ENCODE assay signal across 23 cellular contexts in the genomic region with DNA sequence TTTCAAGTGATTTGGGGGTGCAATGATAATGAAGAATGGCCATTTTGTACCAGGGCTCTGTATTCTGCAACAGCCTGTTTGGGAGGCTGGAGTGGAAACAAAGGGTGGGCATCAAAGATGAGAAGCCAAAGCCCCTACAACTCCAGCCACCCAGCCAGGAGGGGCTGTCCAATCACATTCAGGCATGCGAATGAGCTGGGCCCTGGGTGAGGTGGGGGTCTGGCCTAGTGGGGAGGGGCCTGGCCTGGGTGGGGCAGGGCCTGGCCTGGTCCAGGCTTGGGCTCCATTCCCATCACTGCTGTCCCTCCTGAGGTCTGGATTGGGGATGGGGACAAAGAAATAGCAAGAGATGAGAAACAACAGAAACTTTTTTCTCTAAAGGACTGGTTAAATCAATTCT. TPM values are rescaled to one million over a fixed set of nuclear protein-coding genes. Genes with fewer than 3 reads are reported as not detected.
DNase-seq lines count a peak whose midpoint lies in the region; ATAC-seq, FAIRE-seq and TF ChIP-seq lines count a peak whose summit lies in the region.
"Had no signal": no experiment of that assay in that cellular context is flagged by ENCODE, and none has a peak within 500 bp of the region (broad histone marks: within the 10 kb centered on the region; RNA-seq: fewer than 3 reads in every experiment).

No MANE protein-coding gene starts in this region.

- H3K4me1 Mint-ChIP-seq in WTC11, result no peaks in the 10 kb centered on the region
- no peaks in the 10 kb centered on the region for H3K4me1 Mint-ChIP-seq in neural progenitor cell
- H3K4me1 Mint-ChIP-seq: B cell had no signal

- no peak overlapping the region for H3K4me3 ChIP-seq in gastroesophageal sphincter
- H3K4me3 ChIP-seq in neural progenitor cell, result no peak overlapping the region
- H3K4me3 ChIP-seq in upper lobe of right lung, result no peak overlapping the region
- H3K4me3 ChIP-seq: Peyer's patch had no signal

- CTCF ChIA-PET in WTC11 (lab: Charles Lee), result interaction anchor here (1.1 to 1.3 kb wide), 3 partner anchors 14 to 141 kb away, joined by 3 to 4 read pairs (median 3); a partner anchor contains a TSS

- peak overlapping the region in 3 of 4 donors; percentile 76 to 85 (median 83) for H3K27ac ChIP-seq in gastroesophageal sphincter
- no peak overlapping the region for H3K27ac ChIP-seq in neural progenitor cell
- peak overlapping the region; percentile 52 for H3K27ac ChIP-seq in upper lobe of right lung
- H3K27ac ChIP-seq: Peyer's patch had no signal

- no peak for TF ChIP-seq EP300 in gastroesophageal sphincter (IDR thresholded peaks at IDR 0.05)

- no peaks in the 10 kb centered on the region for H3K27me3 ChIP-seq in gastroesophageal sphincter
- H3K27me3 ChIP-seq in neural progenitor cell, result no peaks in the 10 kb centered on the region
- H3K27me3 ChIP-seq in upper lobe of right lung, result no peaks in the 10 kb centered on the region
- H3K27me3 ChIP-seq: Peyer's patch had no signal

- H4K20me1 ChIP-seq in neural progenitor cell (ENCODE audit: low read depth), result no peaks in the 10 kb centered on the region

- DNase-seq in WTC11 (ENCODE audit: low spot score) (no peak), neural progenitor cell (ENCODE audit: low spot score) (peak; percentile 43), upper lobe of right lung (peak; percentile 26), HTR-8/SVneo (ENCODE audit: insufficient read length, low spot score) (no peak)
- DNase-seq: DMS53, GDM1, Kasumi-1, NCI-H1694 treated with DMSO at 0.1 percent for 48 hours, NCI-H2081 treated with DMSO at 0.1 percent for 48 hours, NCI-H2171 treated with DMSO at 0.1 percent for 48 hours, NCI-H524 treated with DMSO at 0.1 percent for 48 hours, NCI-H82, Peyer's patch had no signal

- TF ChIP-seq CTCF in WTC11 (IDR thresholded peaks at IDR 0.05) (no peak), gastroesophageal sphincter (IDR thresholded peaks at IDR 0.05) (no peak), neural progenitor cell (IDR thresholded peaks at IDR 0.05) (no peak), upper lobe of right lung (IDR thresholded peaks at IDR 0.05) (no peak)

- peak; percentile 81 for ATAC-seq in WTC11
- no peak for ATAC-seq in gastroesophageal sphincter
- ATAC-seq in upper lobe of right lung, result no peak
- no peak for ATAC-seq in GM18861 (IDR thresholded peaks at IDR 0.05; ENCODE audit: unreplicated experiment)
- no peak for ATAC-seq in HG03521 (IDR thresholded peaks at IDR 0.05; ENCODE audit: unreplicated experiment)

- H3K9me3 ChIP-seq in gastroesophageal sphincter (no peaks in the 10 kb centered on the region), neural progenitor cell (ENCODE audit: low read depth) (no peaks in the 10 kb centered on the region), upper lobe of right lung (no peaks in the 10 kb centered on the region)
- H3K9me3 ChIP-seq: Peyer's patch had no signal

- H3K4me2 ChIP-seq in neural progenitor cell, result no peak overlapping the region

- H3K9me3 Mint-ChIP-seq in WTC11 (no peaks in the 10 kb centered on the region), neural progenitor cell (no peaks in the 10 kb centered on the region)

- H3K27me3 Mint-ChIP-seq in WTC11 (ENCODE audit: low read depth) (no peaks in the 10 kb centered on the region; the same call in 1 of the 2 replicates), neural progenitor cell (ENCODE audit: insufficient read depth, low read depth) (peaks cover 5% of the 10 kb centered on the region)

- no peaks in the 10 kb centered on the region for H3K79me2 ChIP-seq in neural progenitor cell (ENCODE audit: low read depth)

- H3K4me3 Mint-ChIP-seq in WTC11 (no peak overlapping the region), neural progenitor cell (no peak overlapping the region)
- H3K4me3 Mint-ChIP-seq: B cell, CD14-positive monocyte had no signal

- intact Hi-C loops in upper lobe of right lung (cut with DNase I), result no loop called here

- no peak overlapping the region for H3K27ac Mint-ChIP-seq in WTC11
- H3K27ac Mint-ChIP-seq in neural progenitor cell, result no peak overlapping the region
- H3K27ac Mint-ChIP-seq: B cell had no signal

- H2AFZ ChIP-seq in neural progenitor cell (replicated peaks), result no peak overlapping the region

- H3F3A ChIP-seq in neural progenitor cell (ENCODE audit: low read depth), result no peaks in the 10 kb centered on the region

- peak overlapping the region; percentile 37 for H3K9ac ChIP-seq in neural progenitor cell

- no peak for FAIRE-seq in HTR-8/SVneo (lab: Jason Lieb, UNC)
- FAIRE-seq: A204.1, D721Med, GM18507, H1 had no signal

- 83% methylated on average over 1 of the region's 1 CpG; no CpG with 5 or more reads in 1 of the 2 donors for WGBS in gastroesophageal sphincter (ENCODE audit: low coverage in 1 of 2), 2 donors

- H3K36me3 Mint-ChIP-seq in WTC11 (no peaks in the 10 kb centered on the region), neural progenitor cell (peaks cover 2% of the 10 kb centered on the region)
- H3K36me3 Mint-ChIP-seq: CD14-positive monocyte had no signal

- H3K4me1 ChIP-seq in gastroesophageal sphincter (peaks cover 0 to 48% (median 14%) of the 10 kb centered on the region in 3 donors), neural progenitor cell (no peaks in the 10 kb centered on the region), upper lobe of right lung (no peaks in the 10 kb centered on the region)
- H3K4me1 ChIP-seq: Peyer's patch had no signal

- TF ChIP-seq POLR2A in gastroesophageal sphincter (IDR thresholded peaks at IDR 0.05), result no peak

- H3K36me3 ChIP-seq in gastroesophageal sphincter (peaks cover 0 to 18% of the 10 kb centered on the region in 2 donors), neural progenitor cell (no peaks in the 10 kb centered on the region), upper lobe of right lung (no peaks in the 10 kb centered on the region)
- H3K36me3 ChIP-seq: Peyer's patch had no signal

- POLR2A ChIA-PET in WTC11 (lab: Charles Lee), result no interaction called here

TF ChIP-seq in WTC11, 78 proteins besides CTCF, POLR2A, EP300 and RAD21 (continues in another document):
- TF ChIP-seq, protein P1, sequence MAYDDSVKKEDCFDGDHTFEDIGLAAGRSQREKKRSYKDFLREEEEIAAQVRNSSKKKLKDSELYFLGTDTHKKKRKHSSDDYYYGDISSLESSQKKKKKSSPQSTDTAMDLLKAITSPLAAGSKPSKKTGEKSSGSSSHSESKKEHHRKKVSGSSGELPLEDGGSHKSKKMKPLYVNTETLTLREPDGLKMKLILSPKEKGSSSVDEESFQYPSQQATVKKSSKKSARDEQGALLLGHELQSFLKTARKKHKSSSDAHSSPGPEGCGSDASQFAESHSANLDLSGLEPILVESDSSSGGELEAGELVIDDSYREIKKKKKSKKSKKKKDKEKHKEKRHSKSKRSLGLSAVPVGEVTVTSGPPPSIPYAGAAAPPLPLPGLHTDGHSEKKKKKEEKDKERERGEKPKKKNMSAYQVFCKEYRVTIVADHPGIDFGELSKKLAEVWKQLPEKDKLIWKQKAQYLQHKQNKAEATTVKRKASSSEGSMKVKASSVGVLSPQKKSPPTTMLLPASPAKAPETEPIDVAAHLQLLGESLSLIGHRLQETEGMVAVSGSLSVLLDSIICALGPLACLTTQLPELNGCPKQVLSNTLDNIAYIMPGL (CRISPR knock-in tag; IDR thresholded peaks at IDR 0.05), result no peak
- no peak for TF ChIP-seq CBFB (CRISPR knock-in tag; IDR thresholded peaks at IDR 0.05; ENCODE audit: low read depth)
- TF ChIP-seq, protein P2, sequence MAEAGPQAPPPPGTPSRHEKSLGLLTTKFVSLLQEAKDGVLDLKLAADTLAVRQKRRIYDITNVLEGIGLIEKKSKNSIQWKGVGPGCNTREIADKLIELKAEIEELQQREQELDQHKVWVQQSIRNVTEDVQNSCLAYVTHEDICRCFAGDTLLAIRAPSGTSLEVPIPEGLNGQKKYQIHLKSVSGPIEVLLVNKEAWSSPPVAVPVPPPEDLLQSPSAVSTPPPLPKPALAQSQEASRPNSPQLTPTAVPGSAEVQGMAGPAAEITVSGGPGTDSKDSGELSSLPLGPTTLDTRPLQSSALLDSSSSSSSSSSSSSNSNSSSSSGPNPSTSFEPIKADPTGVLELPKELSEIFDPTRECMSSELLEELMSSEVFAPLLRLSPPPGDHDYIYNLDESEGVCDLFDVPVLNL (CRISPR knock-in tag; IDR thresholded peaks at IDR 0.05; ENCODE audit: borderline replicate concordance, low read depth), result no peak
- no peak for TF ChIP-seq RORB (CRISPR knock-in tag; IDR thresholded peaks at IDR 0.05)
- TF ChIP-seq, protein P3, sequence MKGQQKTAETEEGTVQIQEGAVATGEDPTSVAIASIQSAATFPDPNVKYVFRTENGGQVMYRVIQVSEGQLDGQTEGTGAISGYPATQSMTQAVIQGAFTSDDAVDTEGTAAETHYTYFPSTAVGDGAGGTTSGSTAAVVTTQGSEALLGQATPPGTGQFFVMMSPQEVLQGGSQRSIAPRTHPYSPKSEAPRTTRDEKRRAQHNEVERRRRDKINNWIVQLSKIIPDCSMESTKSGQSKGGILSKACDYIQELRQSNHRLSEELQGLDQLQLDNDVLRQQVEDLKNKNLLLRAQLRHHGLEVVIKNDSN (CRISPR knock-in tag; IDR thresholded peaks at IDR 0.05), result no peak
- no peak for TF ChIP-seq SOX15 (CRISPR knock-in tag; IDR thresholded peaks at IDR 0.05)
- no peak for TF ChIP-seq ELF4 (CRISPR knock-in tag; IDR thresholded peaks at IDR 0.05; ENCODE audit: low read depth)

RNA-seq across cellular contexts. Expression of a gene that starts 6.4 kb away (rescaled TPM):
- 6.2 to 8.2 TPM (median 7.6 TPM) in 3 replicates for total RNA-seq in WTC11 (2021)
- total RNA-seq in gastroesophageal sphincter, result 100 to 1,000 TPM in 2 of 4 donors, 10 to 100 TPM in 2; 48.3 to 196 (median 108) TPM
- total RNA-seq in neural progenitor cell (ENCODE audit: low replicate concordance), result 0.90 TPM in 1 of 2 replicates, not detected in the other
- 235 TPM for total RNA-seq in upper lobe of right lung

RNA-seq across cellular contexts. Expression of a gene that starts 13.0 kb away (rescaled TPM):
- total RNA-seq in WTC11 (2021) (9.8 to 11.0 TPM (median 10.1 TPM) in 3 replicates), gastroesophageal sphincter (1 to 10 TPM in 3 of 4 donors, under 1 TPM in 1; 0.81 to 1.7 (median 1.4) TPM), neural progenitor cell (ENCODE audit: low replicate concordance) (1.2 and 2.1 TPM in 2 replicates), upper lobe of right lung (2.0 TPM)

RNA-seq across cellular contexts. Expression of a gene that starts 24.2 kb away (rescaled TPM):
- total RNA-seq in WTC11 (2021), result 141 to 192 TPM (median 159 TPM) in 3 replicates
- 100 to 1,000 TPM in 1 of 4 donors, 10 to 100 TPM in 3; 60.7 to 109 (median 82.0) TPM for total RNA-seq in gastroesophageal sphincter
- total RNA-seq in neural progenitor cell (ENCODE audit: low replicate concordance), result 106 and 108 TPM in 2 replicates
- total RNA-seq in upper lobe of right lung, result 89.4 TPM

RNA-seq across cellular contexts. Expression of a gene that starts 33.3 kb away (rescaled TPM):
- total RNA-seq in WTC11 (2021) (51.8 to 59.2 TPM (median 54.7 TPM) in 3 replicates), gastroesophageal sphincter (100 to 1,000 TPM; 143 to 185 (median 155) TPM), neural progenitor cell (ENCODE audit: low replicate concordance) (42.1 and 54.3 TPM in 2 replicates), upper lobe of right lung (66.7 TPM)

RNA-seq across cellular contexts. Expression of a gene that starts 43.2 kb away (rescaled TPM):
- 0.37 TPM in 1 of 3 replicates, not detected in the others for total RNA-seq in WTC11 (2021)
- not detected for total RNA-seq in gastroesophageal sphincter
- not detected in 2 replicates for total RNA-seq in neural progenitor cell (ENCODE audit: low replicate concordance)
- total RNA-seq in upper lobe of right lung, result not detected
- total RNA-seq: B cell, H1, MCF 10A had no signal

Comparison
In these comparisons a context has a peak if more than half of its experiments do, and no peak if none do; other contexts are left out.
1. DNase-seq: peak in neural progenitor cell (single experiment) and upper lobe of right lung (single experiment); none in WTC11 (single experiment) and HTR-8/SVneo (single experiment).